ENCODE assay signal across 2 cellular contexts in genomic region chr3:40332684-40333083, GRCh38.
TF ChIP-seq lines count a peak whose summit lies in the region.

No MANE protein-coding gene starts in this region.

TF ChIP-seq in GM23338, 12 proteins besides CTCF, POLR2A, EP300 and RAD21:
- TF ChIP-seq ZNF114 (CRISPR knock-in tag; IDR thresholded peaks at IDR 0.05) (no peak), STAT1 (IDR thresholded peaks at IDR 0.05; ENCODE audit: unreplicated experiment) (no peak), POLR2AphosphoS5 (IDR thresholded peaks at IDR 0.05; ENCODE audit: low read depth) (no peak), EZH2 (IDR thresholded peaks at IDR 0.05; ENCODE audit: low read depth, unreplicated experiment) (no peak), JUNB (IDR thresholded peaks at IDR 0.05; ENCODE audit: unreplicated experiment) (no peak), ETS1 (IDR thresholded peaks at IDR 0.05) (no peak), EZH2phosphoT487 (IDR thresholded peaks at IDR 0.05; ENCODE audit: unreplicated experiment) (no peak), NANOG (IDR thresholded peaks at IDR 0.05; ENCODE audit: borderline replicate concordance) (no peak), ZNF331 (CRISPR knock-in tag; IDR thresholded peaks at IDR 0.05; ENCODE audit: low read depth) (no peak), CREB1 (CRISPR knock-in tag; IDR thresholded peaks at IDR 0.05; ENCODE audit: low read depth) (no peak)
- TF ChIP-seq, protein P1, sequence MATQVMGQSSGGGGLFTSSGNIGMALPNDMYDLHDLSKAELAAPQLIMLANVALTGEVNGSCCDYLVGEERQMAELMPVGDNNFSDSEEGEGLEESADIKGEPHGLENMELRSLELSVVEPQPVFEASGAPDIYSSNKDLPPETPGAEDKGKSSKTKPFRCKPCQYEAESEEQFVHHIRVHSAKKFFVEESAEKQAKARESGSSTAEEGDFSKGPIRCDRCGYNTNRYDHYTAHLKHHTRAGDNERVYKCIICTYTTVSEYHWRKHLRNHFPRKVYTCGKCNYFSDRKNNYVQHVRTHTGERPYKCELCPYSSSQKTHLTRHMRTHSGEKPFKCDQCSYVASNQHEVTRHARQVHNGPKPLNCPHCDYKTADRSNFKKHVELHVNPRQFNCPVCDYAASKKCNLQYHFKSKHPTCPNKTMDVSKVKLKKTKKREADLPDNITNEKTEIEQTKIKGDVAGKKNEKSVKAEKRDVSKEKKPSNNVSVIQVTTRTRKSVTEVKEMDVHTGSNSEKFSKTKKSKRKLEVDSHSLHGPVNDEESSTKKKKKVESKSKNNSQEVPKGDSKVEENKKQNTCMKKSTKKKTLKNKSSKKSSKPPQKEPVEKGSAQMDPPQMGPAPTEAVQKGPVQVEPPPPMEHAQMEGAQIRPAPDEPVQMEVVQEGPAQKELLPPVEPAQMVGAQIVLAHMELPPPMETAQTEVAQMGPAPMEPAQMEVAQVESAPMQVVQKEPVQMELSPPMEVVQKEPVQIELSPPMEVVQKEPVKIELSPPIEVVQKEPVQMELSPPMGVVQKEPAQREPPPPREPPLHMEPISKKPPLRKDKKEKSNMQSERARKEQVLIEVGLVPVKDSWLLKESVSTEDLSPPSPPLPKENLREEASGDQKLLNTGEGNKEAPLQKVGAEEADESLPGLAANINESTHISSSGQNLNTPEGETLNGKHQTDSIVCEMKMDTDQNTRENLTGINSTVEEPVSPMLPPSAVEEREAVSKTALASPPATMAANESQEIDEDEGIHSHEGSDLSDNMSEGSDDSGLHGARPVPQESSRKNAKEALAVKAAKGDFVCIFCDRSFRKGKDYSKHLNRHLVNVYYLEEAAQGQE (IDR thresholded peaks at IDR 0.05; ENCODE audit: unreplicated experiment): no peak
- TF ChIP-seq, protein P2, sequence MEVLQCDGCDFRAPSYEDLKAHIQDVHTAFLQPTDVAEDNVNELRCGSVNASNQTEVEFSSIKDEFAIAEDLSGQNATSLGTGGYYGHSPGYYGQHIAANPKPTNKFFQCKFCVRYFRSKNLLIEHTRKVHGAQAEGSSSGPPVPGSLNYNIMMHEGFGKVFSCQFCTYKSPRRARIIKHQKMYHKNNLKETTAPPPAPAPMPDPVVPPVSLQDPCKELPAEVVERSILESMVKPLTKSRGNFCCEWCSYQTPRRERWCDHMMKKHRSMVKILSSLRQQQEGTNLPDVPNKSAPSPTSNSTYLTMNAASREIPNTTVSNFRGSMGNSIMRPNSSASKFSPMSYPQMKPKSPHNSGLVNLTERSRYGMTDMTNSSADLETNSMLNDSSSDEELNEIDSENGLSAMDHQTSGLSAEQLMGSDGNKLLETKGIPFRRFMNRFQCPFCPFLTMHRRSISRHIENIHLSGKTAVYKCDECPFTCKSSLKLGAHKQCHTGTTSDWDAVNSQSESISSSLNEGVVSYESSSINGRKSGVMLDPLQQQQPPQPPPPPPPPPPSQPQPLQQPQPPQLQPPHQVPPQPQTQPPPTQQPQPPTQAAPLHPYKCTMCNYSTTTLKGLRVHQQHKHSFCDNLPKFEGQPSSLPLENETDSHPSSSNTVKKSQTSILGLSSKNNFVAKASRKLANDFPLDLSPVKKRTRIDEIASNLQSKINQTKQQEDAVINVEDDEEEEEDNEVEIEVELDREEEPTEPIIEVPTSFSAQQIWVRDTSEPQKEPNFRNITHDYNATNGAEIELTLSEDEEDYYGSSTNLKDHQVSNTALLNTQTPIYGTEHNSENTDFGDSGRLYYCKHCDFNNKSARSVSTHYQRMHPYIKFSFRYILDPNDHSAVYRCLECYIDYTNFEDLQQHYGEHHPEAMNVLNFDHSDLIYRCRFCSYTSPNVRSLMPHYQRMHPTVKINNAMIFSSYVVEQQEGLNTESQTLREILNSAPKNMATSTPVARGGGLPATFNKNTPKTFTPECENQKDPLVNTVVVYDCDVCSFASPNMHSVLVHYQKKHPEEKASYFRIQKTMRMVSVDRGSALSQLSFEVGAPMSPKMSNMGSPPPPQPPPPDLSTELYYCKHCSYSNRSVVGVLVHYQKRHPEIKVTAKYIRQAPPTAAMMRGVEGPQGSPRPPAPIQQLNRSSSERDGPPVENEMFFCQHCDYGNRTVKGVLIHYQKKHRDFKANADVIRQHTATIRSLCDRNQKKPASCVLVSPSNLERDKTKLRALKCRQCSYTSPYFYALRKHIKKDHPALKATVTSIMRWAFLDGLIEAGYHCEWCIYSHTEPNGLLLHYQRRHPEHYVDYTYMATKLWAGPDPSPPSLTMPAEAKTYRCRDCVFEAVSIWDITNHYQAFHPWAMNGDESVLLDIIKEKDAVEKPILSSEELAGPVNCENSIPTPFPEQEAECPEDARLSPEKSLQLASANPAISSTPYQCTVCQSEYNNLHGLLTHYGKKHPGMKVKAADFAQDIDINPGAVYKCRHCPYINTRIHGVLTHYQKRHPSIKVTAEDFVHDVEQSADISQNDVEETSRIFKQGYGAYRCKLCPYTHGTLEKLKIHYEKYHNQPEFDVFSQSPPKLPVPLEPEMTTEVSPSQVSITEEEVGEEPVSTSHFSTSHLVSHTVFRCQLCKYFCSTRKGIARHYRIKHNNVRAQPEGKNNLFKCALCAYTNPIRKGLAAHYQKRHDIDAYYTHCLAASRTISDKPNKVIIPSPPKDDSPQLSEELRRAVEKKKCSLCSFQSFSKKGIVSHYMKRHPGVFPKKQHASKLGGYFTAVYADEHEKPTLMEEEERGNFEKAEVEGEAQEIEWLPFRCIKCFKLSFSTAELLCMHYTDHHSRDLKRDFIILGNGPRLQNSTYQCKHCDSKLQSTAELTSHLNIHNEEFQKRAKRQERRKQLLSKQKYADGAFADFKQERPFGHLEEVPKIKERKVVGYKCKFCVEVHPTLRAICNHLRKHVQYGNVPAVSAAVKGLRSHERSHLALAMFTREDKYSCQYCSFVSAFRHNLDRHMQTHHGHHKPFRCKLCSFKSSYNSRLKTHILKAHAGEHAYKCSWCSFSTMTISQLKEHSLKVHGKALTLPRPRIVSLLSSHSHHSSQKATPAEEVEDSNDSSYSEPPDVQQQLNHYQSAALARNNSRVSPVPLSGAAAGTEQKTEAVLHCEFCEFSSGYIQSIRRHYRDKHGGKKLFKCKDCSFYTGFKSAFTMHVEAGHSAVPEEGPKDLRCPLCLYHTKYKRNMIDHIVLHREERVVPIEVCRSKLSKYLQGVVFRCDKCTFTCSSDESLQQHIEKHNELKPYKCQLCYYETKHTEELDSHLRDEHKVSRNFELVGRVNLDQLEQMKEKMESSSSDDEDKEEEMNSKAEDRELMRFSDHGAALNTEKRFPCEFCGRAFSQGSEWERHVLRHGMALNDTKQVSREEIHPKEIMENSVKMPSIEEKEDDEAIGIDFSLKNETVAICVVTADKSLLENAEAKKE (CRISPR knock-in tag; IDR thresholded peaks at IDR 0.05): no peak

TF ChIP-seq in K562, 482 proteins besides CTCF, POLR2A, EP300 and RAD21:
- TF ChIP-seq MCM2 (IDR thresholded peaks at IDR 0.05; ENCODE audit: low read depth): no peak
- TF ChIP-seq, protein P3, sequence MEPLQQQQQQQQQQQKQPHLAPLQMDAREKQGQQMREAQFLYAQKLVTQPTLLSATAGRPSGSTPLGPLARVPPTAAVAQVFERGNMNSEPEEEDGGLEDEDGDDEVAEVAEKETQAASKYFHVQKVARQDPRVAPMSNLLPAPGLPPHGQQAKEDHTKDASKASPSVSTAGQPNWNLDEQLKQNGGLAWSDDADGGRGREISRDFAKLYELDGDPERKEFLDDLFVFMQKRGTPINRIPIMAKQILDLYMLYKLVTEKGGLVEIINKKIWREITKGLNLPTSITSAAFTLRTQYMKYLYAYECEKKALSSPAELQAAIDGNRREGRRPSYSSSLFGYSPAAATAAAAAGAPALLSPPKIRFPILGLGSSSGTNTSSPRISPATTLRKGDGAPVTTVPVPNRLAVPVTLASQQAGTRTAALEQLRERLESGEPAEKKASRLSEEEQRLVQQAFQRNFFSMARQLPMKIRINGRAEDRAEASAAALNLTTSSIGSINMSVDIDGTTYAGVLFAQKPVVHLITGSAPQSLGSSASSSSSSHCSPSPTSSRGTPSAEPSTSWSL (CRISPR knock-in tag; IDR thresholded peaks at IDR 0.05; ENCODE audit: borderline replicate concordance): no peak
- TF ChIP-seq, protein P4, sequence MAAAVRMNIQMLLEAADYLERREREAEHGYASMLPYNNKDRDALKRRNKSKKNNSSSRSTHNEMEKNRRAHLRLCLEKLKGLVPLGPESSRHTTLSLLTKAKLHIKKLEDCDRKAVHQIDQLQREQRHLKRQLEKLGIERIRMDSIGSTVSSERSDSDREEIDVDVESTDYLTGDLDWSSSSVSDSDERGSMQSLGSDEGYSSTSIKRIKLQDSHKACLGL (CRISPR knock-in tag; IDR thresholded peaks at IDR 0.05; ENCODE audit: borderline replicate concordance, poor library complexity, severe bottlenecking): no peak
- TF ChIP-seq ZNF76 (CRISPR knock-in tag; IDR thresholded peaks at IDR 0.05; ENCODE audit: borderline replicate concordance): no peak
- TF ChIP-seq RCOR1 (IDR thresholded peaks at IDR 0.05; ENCODE audit: borderline replicate concordance in 1 of 2, low read depth in 2 of 2, low read length in 2 of 2): no peak
- no peak for TF ChIP-seq KLF16 (IDR thresholded peaks at IDR 0.05)
- no peak for TF ChIP-seq SP2 (IDR thresholded peaks at IDR 0.05; ENCODE audit: extremely low read depth, low read depth, low read length, poor library complexity, severe bottlenecking)
- TF ChIP-seq STAT5A (IDR thresholded peaks at IDR 0.05; ENCODE audit: borderline replicate concordance, low read length): no peak
- no peak for TF ChIP-seq SMAD2 (IDR thresholded peaks at IDR 0.05; ENCODE audit: low read depth, low read length)
- TF ChIP-seq PTBP1 (IDR thresholded peaks at IDR 0.05; ENCODE audit: low read depth, low read length): no peak
- no peak for TF ChIP-seq ZNF436 (CRISPR knock-in tag; IDR thresholded peaks at IDR 0.05)
- TF ChIP-seq ZNF77 (CRISPR knock-in tag; IDR thresholded peaks at IDR 0.05): no peak
- no peak for TF ChIP-seq NFE2L1 (tag; IDR thresholded peaks at IDR 0.05; ENCODE audit: borderline replicate concordance, low read depth)
- no peak for TF ChIP-seq ZNF133 (CRISPR knock-in tag; IDR thresholded peaks at IDR 0.05)
- TF ChIP-seq ETS1 (conservative IDR thresholded peaks at IDR 0.05; ENCODE audit: control insufficient read depth, low read depth, low read length): no peak
- TF ChIP-seq ZKSCAN3 (CRISPR knock-in tag; IDR thresholded peaks at IDR 0.05): no peak
- TF ChIP-seq, protein P5, sequence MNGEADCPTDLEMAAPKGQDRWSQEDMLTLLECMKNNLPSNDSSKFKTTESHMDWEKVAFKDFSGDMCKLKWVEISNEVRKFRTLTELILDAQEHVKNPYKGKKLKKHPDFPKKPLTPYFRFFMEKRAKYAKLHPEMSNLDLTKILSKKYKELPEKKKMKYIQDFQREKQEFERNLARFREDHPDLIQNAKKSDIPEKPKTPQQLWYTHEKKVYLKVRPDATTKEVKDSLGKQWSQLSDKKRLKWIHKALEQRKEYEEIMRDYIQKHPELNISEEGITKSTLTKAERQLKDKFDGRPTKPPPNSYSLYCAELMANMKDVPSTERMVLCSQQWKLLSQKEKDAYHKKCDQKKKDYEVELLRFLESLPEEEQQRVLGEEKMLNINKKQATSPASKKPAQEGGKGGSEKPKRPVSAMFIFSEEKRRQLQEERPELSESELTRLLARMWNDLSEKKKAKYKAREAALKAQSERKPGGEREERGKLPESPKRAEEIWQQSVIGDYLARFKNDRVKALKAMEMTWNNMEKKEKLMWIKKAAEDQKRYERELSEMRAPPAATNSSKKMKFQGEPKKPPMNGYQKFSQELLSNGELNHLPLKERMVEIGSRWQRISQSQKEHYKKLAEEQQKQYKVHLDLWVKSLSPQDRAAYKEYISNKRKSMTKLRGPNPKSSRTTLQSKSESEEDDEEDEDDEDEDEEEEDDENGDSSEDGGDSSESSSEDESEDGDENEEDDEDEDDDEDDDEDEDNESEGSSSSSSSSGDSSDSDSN (IDR thresholded peaks at IDR 0.05; ENCODE audit: borderline replicate concordance in 1 of 2, low read depth in 2 of 2, low read length in 2 of 2): no peak
- no peak for TF ChIP-seq TARDBP (IDR thresholded peaks at IDR 0.05)
- no peak for TF ChIP-seq ZNF609 (CRISPR knock-in tag; IDR thresholded peaks at IDR 0.05; ENCODE audit: borderline replicate concordance)
